Comparison of ENCODE assay signal across 8 cellular contexts in genomic region chr1:173862769-173863223, GRCh38. TPM values are rescaled to one million over a fixed set of nuclear protein-coding genes. Genes with fewer than 3 reads are reported as not detected.
DNase-seq lines count a peak whose midpoint lies in the region; ATAC-seq and TF ChIP-seq lines count a peak whose summit lies in the region.
"Had no signal": no experiment of that assay in that cellular context is flagged by ENCODE, and none has a peak within 500 bp of the region (broad histone marks: within the 10 kb centered on the region; RNA-seq: fewer than 3 reads in every experiment).

No MANE protein-coding gene starts in this region.

- no peaks in the 10 kb centered on the region for H3K27me3 ChIP-seq in cardiac muscle cell

- H3K27ac Mint-ChIP-seq in activated CD4-positive, alpha-beta memory T cell treated with anti-CD3 and anti-CD28 coated beads for 36 hours, result peak overlapping the region; percentile 98
- H3K27ac Mint-ChIP-seq in stimulated activated naive CD8-positive, alpha-beta T cell treated with anti-CD3 and anti-CD28 coated beads, Interleukin-15, Interleukin-2, amounts not matched to agents 100 ng/mL and 50 ng/mL, for 24 hours, result peak overlapping the region; percentile 99

- no peak for ATAC-seq in left ventricle myocardium superior

- H3K4me1 Mint-ChIP-seq in activated CD4-positive, alpha-beta memory T cell treated with anti-CD3 and anti-CD28 coated beads for 36 hours (ENCODE audit: low read depth), result peaks cover 36% of the 10 kb centered on the region
- peaks cover 47% of the 10 kb centered on the region for H3K4me1 Mint-ChIP-seq in stimulated activated naive CD8-positive, alpha-beta T cell treated with anti-CD3 and anti-CD28 coated beads, Interleukin-15, Interleukin-2, amounts not matched to agents 100 ng/mL and 50 ng/mL, for 24 hours (ENCODE audit: low read depth)

- H3K27me3 Mint-ChIP-seq in activated CD4-positive, alpha-beta memory T cell treated with anti-CD3 and anti-CD28 coated beads for 36 hours, result peaks cover 2% of the 10 kb centered on the region
- peaks cover 5% of the 10 kb centered on the region for H3K27me3 Mint-ChIP-seq in stimulated activated naive CD8-positive, alpha-beta T cell treated with anti-CD3 and anti-CD28 coated beads, Interleukin-15, Interleukin-2, amounts not matched to agents 100 ng/mL and 50 ng/mL, for 24 hours

- no peaks in the 10 kb centered on the region for H3K9me3 Mint-ChIP-seq in activated CD4-positive, alpha-beta memory T cell treated with anti-CD3 and anti-CD28 coated beads for 36 hours
- no peaks in the 10 kb centered on the region for H3K9me3 Mint-ChIP-seq in stimulated activated naive CD8-positive, alpha-beta T cell treated with anti-CD3 and anti-CD28 coated beads, Interleukin-15, Interleukin-2, amounts not matched to agents 100 ng/mL and 50 ng/mL, for 24 hours

- peaks cover 19% of the 10 kb centered on the region for H3K4me1 ChIP-seq in cardiac muscle cell (ENCODE audit: low read depth)

- POLR2A ChIA-PET in activated CD4-positive, alpha-beta memory T cell treated with anti-CD3 and anti-CD28 coated beads for 36 hours (lab: Charles Lee), result interaction anchor here (0.6 to 4.0 kb wide), 5 partner anchors 7 to 241 kb away, joined by 3 to 21 read pairs (median 5); partner anchors contain the start of genes CENPL and DARS2

- no peak overlapping the region for H3K4me3 Mint-ChIP-seq in activated CD4-positive, alpha-beta memory T cell treated with anti-CD3 and anti-CD28 coated beads for 36 hours
- H3K4me3 Mint-ChIP-seq in stimulated activated naive CD8-positive, alpha-beta T cell treated with anti-CD3 and anti-CD28 coated beads, Interleukin-15, Interleukin-2, amounts not matched to agents 100 ng/mL and 50 ng/mL, for 24 hours, result peak overlapping the region; percentile 99

- TF ChIP-seq CTCF in cardiac muscle cell (IDR thresholded peaks at IDR 0.05; ENCODE audit: low read depth, low read length), result no peak

- intact Hi-C loops in left ventricle myocardium superior (cut with micrococcal nuclease), result no loop called here
- intact Hi-C loops in activated CD4-positive, alpha-beta memory T cell treated with anti-CD3 and anti-CD28 coated beads for 36 hours (cut with micrococcal nuclease), result no loop called here

- no peaks in the 10 kb centered on the region for H3K9me3 ChIP-seq in cardiac muscle cell (ENCODE audit: low read depth)

- peaks cover 54% of the 10 kb centered on the region for H3K36me3 ChIP-seq in cardiac muscle cell

- CTCF ChIA-PET in activated CD4-positive, alpha-beta memory T cell treated with anti-CD3 and anti-CD28 coated beads for 36 hours (lab: Charles Lee), result interaction anchor here (1.2 kb wide), 1 partner anchor 9 kb away, joined by 3 read pairs; no protein-coding TSS in a partner anchor

- peaks cover 65% of the 10 kb centered on the region for H3K36me3 Mint-ChIP-seq in activated CD4-positive, alpha-beta memory T cell treated with anti-CD3 and anti-CD28 coated beads for 36 hours
- H3K36me3 Mint-ChIP-seq in stimulated activated naive CD8-positive, alpha-beta T cell treated with anti-CD3 and anti-CD28 coated beads, Interleukin-15, Interleukin-2, amounts not matched to agents 100 ng/mL and 50 ng/mL, for 24 hours (ENCODE audit: low read depth), result peaks cover 71% of the 10 kb centered on the region

- DNase-seq in cardiac muscle cell (ENCODE audit: low read depth in 1 of 2, low spot score in 1 of 2), result peak in 1 of 2 donors; percentile 34
- DNase-seq in left ventricle myocardium superior, result no peak
- no peak for DNase-seq in activated CD4-positive, alpha-beta memory T cell treated with anti-CD3 and anti-CD28 coated beads for 36 hours
- DNase-seq in NCI-H2029 treated with DMSO at 0.1 percent for 48 hours (lab: John Stamatoyannopoulos, UW), result no peak
- DNase-seq in NCI-H2081 treated with DMSO at 0.1 percent for 48 hours (lab: John Stamatoyannopoulos, UW), result no peak
- DNase-seq: effector CD8-positive, alpha-beta T cell had no signal

- H3K4me3 ChIP-seq in cardiac muscle cell, result no peak overlapping the region

- peak overlapping the region; percentile 48 for H3K27ac ChIP-seq in cardiac muscle cell

RNA-seq across cellular contexts. Expression of gene GAS5, which starts 5.0 kb away (rescaled TPM):
- total RNA-seq in cardiac muscle cell (210 and 350 TPM in 2 replicates), left ventricle myocardium superior (48.8 TPM)
- polyA plus RNA-seq in cardiac muscle cell, result 158 and 248 TPM in 2 replicates
- 100 to 1,000 TPM; 913 to 929 TPM for total RNA-seq in activated CD4-positive, alpha-beta memory T cell treated with anti-CD3 and anti-CD28 coated beads for 36 hours

RNA-seq across cellular contexts. Expression of gene ZBTB37, which starts 5.4 kb away (rescaled TPM):
- 7.9 and 16.2 TPM in 2 replicates for total RNA-seq in cardiac muscle cell
- polyA plus RNA-seq in cardiac muscle cell, result 1.8 and 3.0 TPM in 2 replicates
- 7.9 TPM for total RNA-seq in left ventricle myocardium superior
- 1 to 10 TPM; 8.2 to 8.3 TPM for total RNA-seq in activated CD4-positive, alpha-beta memory T cell treated with anti-CD3 and anti-CD28 coated beads for 36 hours

RNA-seq across cellular contexts. Expression of gene CENPL, which starts 38.1 kb away (rescaled TPM):
- total RNA-seq in cardiac muscle cell, result 8.6 and 10.9 TPM in 2 replicates
- polyA plus RNA-seq in cardiac muscle cell, result 4.9 and 9.9 TPM in 2 replicates
- 3.2 TPM for total RNA-seq in left ventricle myocardium superior
- total RNA-seq in activated CD4-positive, alpha-beta memory T cell treated with anti-CD3 and anti-CD28 coated beads for 36 hours, result 10 to 100 TPM; 24.5 to 26.3 TPM

RNA-seq across cellular contexts. Expression of gene DARS2, which starts 38.3 kb away (rescaled TPM):
- 9.3 and 15.6 TPM in 2 replicates for total RNA-seq in cardiac muscle cell
- polyA plus RNA-seq in cardiac muscle cell, result 14.6 and 22.7 TPM in 2 replicates
- 12.4 TPM for total RNA-seq in left ventricle myocardium superior
- total RNA-seq in activated CD4-positive, alpha-beta memory T cell treated with anti-CD3 and anti-CD28 coated beads for 36 hours, result 10 to 100 TPM; 43.1 to 43.6 TPM

RNA-seq across cellular contexts. Expression of gene SERPINC1, which starts 54.3 kb away (rescaled TPM):
- total RNA-seq in cardiac muscle cell (0.36 TPM in 1 of 2 replicates, not detected in the other), left ventricle myocardium superior (0.25 TPM)
- not detected in 2 replicates for polyA plus RNA-seq in cardiac muscle cell
- total RNA-seq in activated CD4-positive, alpha-beta memory T cell treated with anti-CD3 and anti-CD28 coated beads for 36 hours, result not detected
- total RNA-seq: urinary bladder had no signal
